15 cellular contexts compared by ENCODE assay signal in genomic region chr12:19125325-19125724, GRCh38. TPM values are rescaled to one million over a fixed set of nuclear protein-coding genes. Genes with fewer than 3 reads are reported as not detected.
DNase-seq lines count a peak whose midpoint lies in the region; ATAC-seq and TF ChIP-seq lines count a peak whose summit lies in the region.
"Had no signal": no experiment of that assay in that cellular context is flagged by ENCODE, and none has a peak within 500 bp of the region (broad histone marks: within the 10 kb centered on the region; RNA-seq: fewer than 3 reads in every experiment).

No MANE protein-coding gene starts in this region.

- POLR2A ChIA-PET in RWPE1 (lab: Yijun Ruan, JAX; ENCODE audit: low non-redundant PET), result no interaction called here

- H3K27ac ChIP-seq in RWPE1, result no peak overlapping the region
- H3K27ac ChIP-seq in fibroblast of lung (ENCODE audit: insufficient read depth, low read length), result no peak overlapping the region
- H3K27ac ChIP-seq: BLaER1 treated with 17β-estradiol and CSF1 and Interleukin-3, amounts not matched to agents 10 nM and 100 nM; transverse colon had no signal

- no peak overlapping the region for H3K9ac ChIP-seq in fibroblast of lung (ENCODE audit: insufficient read depth, low read length)
- H3K9ac ChIP-seq: BLaER1 treated with 17β-estradiol and CSF1 and Interleukin-3, amounts not matched to agents 10 nM and 100 nM had no signal

- no peak overlapping the region for H2AFZ ChIP-seq in fibroblast of lung (ENCODE audit: low read length)

- no peak overlapping the region for H3K4me3 ChIP-seq in GM12865 (ENCODE audit: low read depth, low read length)
- no peak overlapping the region for H3K4me3 ChIP-seq in fibroblast of lung (replicated peaks in 1 of 4; ENCODE audit: control extremely low read depth in 1 of 4, insufficient read depth in 1 of 4, low read depth in 3 of 4, low read length in 4 of 4)
- H3K4me3 ChIP-seq: BLaER1 treated with 17β-estradiol and CSF1 and Interleukin-3, amounts not matched to agents 10 nM and 100 nM; transverse colon had no signal

- H3K9me3 ChIP-seq in fibroblast of lung (ENCODE audit: control insufficient read depth, insufficient read depth, low read depth, low read length), result no peaks in the 10 kb centered on the region

- no peaks in the 10 kb centered on the region for H4K20me1 ChIP-seq in fibroblast of lung (ENCODE audit: control insufficient read depth, extremely low read depth, insufficient read depth, low read length)
- H4K20me1 ChIP-seq: BLaER1 treated with 17β-estradiol and CSF1 and Interleukin-3, amounts not matched to agents 10 nM and 100 nM had no signal

- no peaks in the 10 kb centered on the region for H3K27me3 ChIP-seq in fibroblast of lung (ENCODE audit: control insufficient read depth, insufficient read depth, low read length)
- H3K27me3 ChIP-seq: BLaER1 treated with 17β-estradiol and CSF1 and Interleukin-3, amounts not matched to agents 10 nM and 100 nM; transverse colon had no signal

- ATAC-seq in GM19455 (IDR thresholded peaks at IDR 0.05; ENCODE audit: unreplicated experiment), result no peak
- ATAC-seq: HepG2; stimulated activated memory B cell treated with anti-CD40 and anti-IgM and Interleukin-4, amounts not matched to agents 10 μg/mL and 1 μg/mL and 100 μg/mL, for 72 hours had no signal

- no peaks in the 10 kb centered on the region for H3K36me3 ChIP-seq in fibroblast of lung (ENCODE audit: control insufficient read depth, insufficient read depth, low read length)
- H3K36me3 ChIP-seq: BLaER1 treated with 17β-estradiol and CSF1 and Interleukin-3, amounts not matched to agents 10 nM and 100 nM; transverse colon had no signal

- peak; percentile 7 for DNase-seq in AG08396 (ENCODE audit: low spot score)
- DNase-seq in GM12865 (ENCODE audit: low read depth), result peak; percentile 34
- DNase-seq in RWPE1 (ENCODE audit: low spot score), result peak; percentile 9
- DNase-seq in fibroblast of lung (ENCODE audit: low read depth in 2 of 2), result peak; percentile 43 to 63
- no peak for DNase-seq in COLO668 (lab: John Stamatoyannopoulos, UW; ENCODE audit: unreplicated experiment)
- DNase-seq in NCI-H1092 treated with DMSO at 0.1 percent for 48 hours (lab: John Stamatoyannopoulos, UW), result no peak
- DNase-seq in NCI-H1436 treated with DMSO at 0.1 percent for 48 hours (lab: John Stamatoyannopoulos, UW), result no peak
- DNase-seq: activated CD4-positive, alpha-beta T cell treated with anti-CD3 and anti-CD28 coated beads, Interleukin-2, amount 50 U/mL, for 48 hours; activated gamma-delta T cell treated with Interleukin-2 at 50 U/mL for 16 hours; NCI-H69; transverse colon had no signal

- no peaks in the 10 kb centered on the region for H3K4me1 ChIP-seq in fibroblast of lung (ENCODE audit: control insufficient read depth, extremely low read depth, insufficient read depth, low read length)
- H3K4me1 ChIP-seq: BLaER1 treated with 17β-estradiol and CSF1 and Interleukin-3, amounts not matched to agents 10 nM and 100 nM had no signal

- CTCF ChIA-PET in RWPE1 (lab: Yijun Ruan, JAX), result no interaction called here

- peaks cover 2% of the 10 kb centered on the region for H3K79me2 ChIP-seq in fibroblast of lung (ENCODE audit: control insufficient read depth, insufficient read depth, low read length)

- no peak for TF ChIP-seq CTCF in GM12865 (IDR thresholded peaks at IDR 0.05; ENCODE audit: insufficient read depth, low read depth, low read length, missing control alignments)
- TF ChIP-seq CTCF in RWPE1 (conservative IDR thresholded peaks at IDR 0.05; ENCODE audit: low read depth), result no peak
- no peak for TF ChIP-seq CTCF in fibroblast of lung (conservative IDR thresholded peaks at IDR 0.05 in 1 of 2, IDR thresholded peaks at IDR 0.05 in 1 of 2; ENCODE audit: low read depth in 1 of 2, low read length in 2 of 2)

- H3K4me2 ChIP-seq in fibroblast of lung (ENCODE audit: extremely low read depth, insufficient read depth, low read length), result no peak overlapping the region
- H3K4me2 ChIP-seq: BLaER1 treated with 17β-estradiol and CSF1 and Interleukin-3, amounts not matched to agents 10 nM and 100 nM had no signal

RNA-seq across cellular contexts. Expression of gene PLEKHA5, which starts 4.2 kb away (rescaled TPM):
- total RNA-seq in fibroblast of lung, result 29.8 and 50.4 TPM in 2 replicates
- polyA plus RNA-seq in fibroblast of lung, result 11.7 and 15.5 TPM in 2 replicates
- 12.7 and 18.8 TPM in 2 replicates for polyA plus RNA-seq in fibroblast of lung (2012)
- polyA minus RNA-seq in fibroblast of lung (ENCODE audit: low replicate concordance), result 1.3 and 5.7 TPM in 2 replicates

Comparison
In these comparisons a context has a peak if more than half of its experiments do, and no peak if none do; other contexts are left out.
1. DNase-seq: peak in AG08396 (single experiment), GM12865 (single experiment), RWPE1 (single experiment) and fibroblast of lung (2 of 2); none in COLO668 (single experiment), NCI-H1092 treated with DMSO at 0.1 percent for 48 hours (single experiment) and NCI-H1436 treated with DMSO at 0.1 percent for 48 hours (single experiment).